ENCODE assay signal across 22 cellular contexts in genomic region chr1:230056098-230056497, GRCh38.
"Had no signal": no experiment of that assay in that cellular context is flagged by ENCODE, and none has a peak within 500 bp of the region (broad histone marks: within the 10 kb centered on the region; RNA-seq: fewer than 3 reads in every experiment).

No MANE protein-coding gene starts in this region.

- H3K4me1 ChIP-seq: parathyroid adenoma, psoas muscle, sigmoid colon, testis, tibial artery had no signal

- H3K27ac ChIP-seq: dorsolateral prefrontal cortex, neutrophil, parathyroid adenoma, psoas muscle, sigmoid colon, testis, tibial artery had no signal

- H3K4me3 ChIP-seq: dorsolateral prefrontal cortex, lung, psoas muscle, sigmoid colon, testis, tibial artery had no signal

- H2AFZ ChIP-seq: parathyroid adenoma had no signal

- H3K36me3 ChIP-seq: neutrophil, sigmoid colon, tibial artery had no signal

- ATAC-seq: left lobe of liver; natural killer cell; psoas muscle; right cardiac atrium; stimulated activated memory B cell treated with anti-CD40 and anti-IgM and Interleukin-4, amounts not matched to agents 10 μg/mL and 1 μg/mL and 100 μg/mL, for 72 hours; stimulated activated naive CD8-positive, alpha-beta T cell treated with anti-CD3 and anti-CD28 coated beads, Interleukin-15, Interleukin-2, amounts not matched to agents 100 U/mL and 50 U/mL, for 24 hours had no signal

- H3K9me3 ChIP-seq: neutrophil, psoas muscle, sigmoid colon, testis, tibial artery had no signal

- FAIRE-seq: colon, frontal cortex, keratinocyte, urothelium cell line had no signal

- DNase-seq: dorsolateral prefrontal cortex; effector CD4-positive, alpha-beta T cell; hypothalamus; natural killer cell; psoas muscle; right cardiac atrium; sigmoid colon; stimulated activated CD4-positive, alpha-beta T cell treated with anti-CD3 and anti-CD28 coated beads, Interleukin-2, amount 100 ng/mL, for 24 hours; stimulated activated CD4-positive, alpha-beta T cell treated with anti-CD3 and anti-CD28 coated beads, Interleukin-4, amount 100 ng/mL, for 24 hours; stimulated activated naive CD8-positive, alpha-beta T cell treated with anti-CD3 and anti-CD28 coated beads, Interleukin-15, Interleukin-2, amounts not matched to agents 100 U/mL and 50 U/mL, for 24 hours; substantia nigra; testis; tibial artery had no signal

- H3K9ac ChIP-seq: parathyroid adenoma had no signal

- H3K27me3 ChIP-seq: dorsolateral prefrontal cortex, neutrophil, sigmoid colon, testis, tibial artery had no signal
